ENCODE assay signal across 19 cellular contexts in genomic region chr12:62098131-62098530, GRCh38.
"Had no signal": no experiment of that assay in that cellular context is flagged by ENCODE, and none has a peak within 500 bp of the region (broad histone marks: within the 10 kb centered on the region; RNA-seq: fewer than 3 reads in every experiment).

No MANE protein-coding gene starts in this region.

- DNase-seq: activated CD4-positive, alpha-beta memory T cell treated with anti-CD3 and anti-CD28 coated beads for 36 hours; activated CD4-positive, alpha-beta T cell treated with anti-CD3 and anti-CD28 coated beads for 4 hours; activated CD4-positive, CD25-positive, alpha-beta regulatory T cell; activated naive CD4-positive, alpha-beta T cell treated with anti-CD3 and anti-CD28 coated beads for 36 hours; activated naive CD8-positive, alpha-beta T cell treated with anti-CD3 and anti-CD28 coated beads, Interleukin-2, amount 10 ng/mL, durations not matched to agents 7 days and 5 days; activated T-cell treated with anti-CD3 and anti-CD28 coated beads, Interleukin-2, amount 50 U/mL, for 48 hours; amniotic stem cell; colonic mucosa; dorsolateral prefrontal cortex; effector memory CD8-positive, alpha-beta T cell; hippocampal formation; naive thymus-derived CD8-positive, alpha-beta T cell; spleen; stimulated activated CD4-positive, alpha-beta T cell treated with anti-CD3 and anti-CD28 coated beads, Interleukin-4, amount 100 ng/mL, for 1 hour; stimulated activated naive CD4-positive, alpha-beta T cell treated with Interleukin-2 at 50 U/mL for 16 hours; T-helper 17 cell; upper lobe of left lung had no signal

- H3K36me3 ChIP-seq: colonic mucosa, spleen, upper lobe of left lung had no signal

- H3K4me3 Mint-ChIP-seq: activated CD4-positive, alpha-beta memory T cell treated with anti-CD3 and anti-CD28 coated beads for 36 hours; activated naive CD4-positive, alpha-beta T cell treated with anti-CD3 and anti-CD28 coated beads for 36 hours; activated naive CD8-positive, alpha-beta T cell treated with anti-CD3 and anti-CD28 coated beads, Interleukin-2, amount 10 ng/mL, durations not matched to agents 7 days and 5 days; effector memory CD8-positive, alpha-beta T cell; memory B cell; naive thymus-derived CD8-positive, alpha-beta T cell; T-helper 17 cell had no signal

- H3K36me3 Mint-ChIP-seq: activated CD4-positive, alpha-beta memory T cell treated with anti-CD3 and anti-CD28 coated beads for 36 hours; activated naive CD8-positive, alpha-beta T cell treated with anti-CD3 and anti-CD28 coated beads, Interleukin-2, amount 10 ng/mL, durations not matched to agents 7 days and 5 days; memory B cell; naive thymus-derived CD8-positive, alpha-beta T cell had no signal

- H3K4me3 ChIP-seq: colonic mucosa, dorsolateral prefrontal cortex, spleen, upper lobe of left lung had no signal

- H3K9me3 ChIP-seq: colonic mucosa, spleen, upper lobe of left lung had no signal

- H3K27me3 ChIP-seq: colonic mucosa, dorsolateral prefrontal cortex, spleen, upper lobe of left lung had no signal

- ATAC-seq: effector memory CD8-positive, alpha-beta T cell; esophagus mucosa; naive thymus-derived CD8-positive, alpha-beta T cell; T-helper 17 cell had no signal

- H3K27ac Mint-ChIP-seq: activated CD4-positive, alpha-beta memory T cell treated with anti-CD3 and anti-CD28 coated beads for 36 hours; activated naive CD4-positive, alpha-beta T cell treated with anti-CD3 and anti-CD28 coated beads for 36 hours; activated naive CD8-positive, alpha-beta T cell treated with anti-CD3 and anti-CD28 coated beads, Interleukin-2, amount 10 ng/mL, durations not matched to agents 7 days and 5 days; effector memory CD8-positive, alpha-beta T cell; memory B cell; naive thymus-derived CD8-positive, alpha-beta T cell; T-helper 17 cell had no signal

- H3K4me1 ChIP-seq: colonic mucosa, spleen, upper lobe of left lung had no signal

- H3K27ac ChIP-seq: colonic mucosa, dorsolateral prefrontal cortex, spleen, upper lobe of left lung had no signal

- H3K4me1 Mint-ChIP-seq: activated naive CD8-positive, alpha-beta T cell treated with anti-CD3 and anti-CD28 coated beads, Interleukin-2, amount 10 ng/mL, durations not matched to agents 7 days and 5 days; memory B cell; T-helper 17 cell had no signal

- H3K9me3 Mint-ChIP-seq: activated CD4-positive, alpha-beta memory T cell treated with anti-CD3 and anti-CD28 coated beads for 36 hours; activated naive CD4-positive, alpha-beta T cell treated with anti-CD3 and anti-CD28 coated beads for 36 hours; activated naive CD8-positive, alpha-beta T cell treated with anti-CD3 and anti-CD28 coated beads, Interleukin-2, amount 10 ng/mL, durations not matched to agents 7 days and 5 days had no signal
